ENCODE assay signal across 9 cellular contexts in the genomic region with DNA sequence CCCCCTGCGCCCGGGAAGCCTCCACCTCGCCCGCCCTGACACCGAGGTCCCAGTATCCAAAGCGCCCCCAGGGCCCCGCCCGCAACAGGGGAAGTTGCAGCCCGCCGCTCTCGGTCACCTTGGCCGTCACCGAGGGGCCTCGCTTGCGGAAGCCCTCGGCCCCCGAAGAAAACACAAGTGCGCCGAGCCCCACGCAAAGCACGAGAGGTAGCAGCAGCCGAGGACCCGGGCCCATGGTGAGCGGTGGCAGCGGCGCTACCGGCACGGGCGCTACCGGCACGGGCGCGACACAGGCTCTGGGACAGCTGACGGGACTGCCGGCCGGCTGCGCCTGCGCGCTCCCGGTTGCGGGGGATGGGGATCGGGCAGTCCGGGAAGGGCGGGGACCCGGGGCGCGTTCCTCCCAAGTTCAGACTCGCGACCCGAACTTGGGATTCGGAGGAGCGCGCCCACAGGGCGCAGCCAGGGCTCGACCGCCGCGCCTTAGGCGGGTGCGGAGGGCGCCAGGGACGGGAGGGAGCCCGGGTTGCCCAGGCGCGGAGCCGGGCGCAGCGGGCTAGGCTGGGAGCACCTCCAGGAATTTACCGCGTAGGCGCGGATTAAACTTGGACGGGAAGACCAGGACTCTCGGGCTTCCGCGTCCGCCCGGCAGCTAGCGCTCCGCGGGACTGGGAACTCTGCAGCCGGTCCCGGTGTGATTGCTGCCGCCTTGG. TPM values are rescaled to one million over a fixed set of nuclear protein-coding genes. Genes with fewer than 3 reads are reported as not detected.
DNase-seq lines count a peak whose midpoint lies in the region; ATAC-seq and TF ChIP-seq lines count a peak whose summit lies in the region.
"Had no signal": no experiment of that assay in that cellular context is flagged by ENCODE, and none has a peak within 500 bp of the region (broad histone marks: within the 10 kb centered on the region; RNA-seq: fewer than 3 reads in every experiment).

TSS of gene PPIC (minus strand) at position 335 of the 713 bp plus-strand sequence. CDS start at position 235, 100 bp downstream.

- peak within 1 kb of the TSS; percentile 48 for H3K27ac ChIP-seq in AG04450 (ENCODE audit: low read depth, low read length)

- POLR2A ChIA-PET in AG04450 (lab: Yijun Ruan, JAX) = interaction anchor here (0.6 kb wide), 1 partner anchor 190 kb away, joined by 6 read pairs; no protein-coding TSS in a partner anchor
- POLR2A ChIA-PET in GM10248 (lab: Yijun Ruan, JAX) = no interaction called here

- CTCF ChIA-PET in AG04450 (lab: Charles Lee) (interaction anchor here (1.9 kb wide), 1 partner anchor 332 kb away, joined by 5 read pairs; no protein-coding TSS in a partner anchor), GM10248 (lab: Yijun Ruan, JAX) (no interaction called here)

- peak within 1 kb of the TSS; percentile 83 for H3K4me3 ChIP-seq in AG04450 (ENCODE audit: low read depth, low read length)

- H3K27me3 ChIP-seq in AG04450 (ENCODE audit: control insufficient read depth, insufficient read depth, low read length) = no peaks in the 10 kb centered on the region

- no peak for DNase-seq in AG04450 (ENCODE audit: low read depth, low spot score)
- DNase-seq in GM10248 (ENCODE audit: extremely low spot score) = peak; percentile 54
- DNase-seq in NCI-H345 treated with DMSO at 0.1 percent for 48 hours (lab: John Stamatoyannopoulos, UW; ENCODE audit: unreplicated experiment) = peak; percentile 20
- peak; percentile 68 for DNase-seq in amniotic epithelial cell (ENCODE audit: low read depth)
- DNase-seq in Right ventricle myocardium superior = peak; percentile 92
- DNase-seq in occipital lobe (lab: John Stamatoyannopoulos, UW) = peak; percentile 47
- no peak for DNase-seq in NCI-H2107 (lab: John Stamatoyannopoulos, UW)

- peak; percentile 65 for ATAC-seq in HG02642 (IDR thresholded peaks at IDR 0.05; ENCODE audit: poor library complexity, unreplicated experiment)
- ATAC-seq in Right ventricle myocardium superior (ENCODE audit: poor library complexity) = peak; percentile 98

- no peaks in the 10 kb centered on the region; the same call in 1 of the 2 replicates for H3K9me3 ChIP-seq in AG04450 (ENCODE audit: control insufficient read depth, insufficient read depth, low read length)

- TF ChIP-seq CTCF in AG04450 (IDR thresholded peaks at IDR 0.05; ENCODE audit: low read depth, low read length) (no peak), GM10248 (IDR thresholded peaks at IDR 0.05; ENCODE audit: control extremely low read depth, extremely low read depth, low read depth, missing control alignments) (no peak)

- intact Hi-C loops in Right ventricle myocardium superior (cut with DNase I) = no loop called here

RNA-seq across cellular contexts. Expression of gene PPIC, which starts in this region (rescaled TPM):
- polyA plus RNA-seq in AG04450 (2011; rRNA removed) = 52.0 and 56.0 TPM in 2 replicates
- polyA minus RNA-seq in AG04450 (2011; rRNA and poly(A)+ RNA removed) = 38.4 and 45.8 TPM in 2 replicates
- total RNA-seq in Right ventricle myocardium superior (43.6 TPM), occipital lobe (3.1 TPM)
- total RNA-seq: T-helper 1 cell treated with Interleukin-12 subunit alpha and Interleukin-12 subunit beta and Interleukin-4 antibody, amounts not matched to agents 30 ng/mL and 1 ng/mL, for 36 hours had no signal

Comparison
In these comparisons a context has a peak if more than half of its experiments do, and no peak if none do; other contexts are left out.
1. RNA of gene PPIC (total RNA-seq): 43.6 TPM in Right ventricle myocardium superior (single experiment); 3.1 TPM in occipital lobe (single experiment); every median in the first group is over 10 times any median in the second.
2. DNase-seq: peak in GM10248 (single experiment), NCI-H345 treated with DMSO at 0.1 percent for 48 hours (single experiment), amniotic epithelial cell (single experiment), Right ventricle myocardium superior (single experiment) and occipital lobe (single experiment); none in AG04450 (single experiment) and NCI-H2107 (single experiment).